In the genomic region with DNA sequence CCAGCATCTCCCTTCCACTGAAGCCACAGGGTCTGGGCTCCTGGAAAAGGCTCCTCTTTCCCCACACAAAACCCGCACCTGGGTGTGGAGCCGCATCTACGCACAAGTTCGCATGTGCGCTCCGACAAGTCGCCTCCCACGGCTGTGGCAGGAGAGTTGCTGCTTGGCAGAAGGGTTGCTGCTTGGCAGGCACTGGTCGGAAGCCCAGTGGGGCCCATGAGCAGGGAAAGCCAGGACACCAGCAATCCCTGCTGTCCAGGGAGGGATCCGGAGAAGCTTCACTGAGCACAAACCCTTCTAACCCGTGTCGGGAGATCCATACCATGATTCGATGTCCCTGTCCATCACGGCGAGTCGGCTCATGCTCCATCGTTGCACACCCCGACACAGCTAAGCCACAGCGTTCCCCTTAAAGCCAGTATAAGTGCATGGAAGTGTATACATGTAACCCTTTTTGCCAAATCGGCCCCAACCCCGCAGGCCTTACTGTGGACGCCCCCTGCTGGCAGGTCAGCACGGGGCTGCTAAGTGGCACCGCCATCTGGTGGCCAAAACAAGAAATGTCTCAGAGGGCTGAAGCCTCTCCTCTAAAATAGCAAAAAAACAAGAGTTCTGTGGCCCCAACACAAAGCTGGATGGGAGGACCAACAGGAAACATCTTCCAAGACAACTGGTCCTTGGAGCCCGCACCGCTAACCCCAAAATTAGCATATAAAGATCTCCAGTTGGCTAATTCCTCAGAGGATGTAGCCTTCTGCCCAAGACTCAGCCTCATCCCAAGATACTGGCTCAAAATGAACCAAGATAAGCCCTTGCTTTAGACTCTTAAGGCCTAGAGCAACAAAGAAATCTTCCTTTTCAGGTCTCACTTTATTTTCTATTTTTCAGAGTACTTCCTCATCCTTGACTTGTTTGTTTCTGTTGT, we compare ENCODE assay signal across 8 cellular contexts. TPM values are rescaled to one million over a fixed set of nuclear protein-coding genes. Genes with fewer than 3 reads are reported as not detected.
DNase-seq lines count a peak whose midpoint lies in the region; ATAC-seq and TF ChIP-seq lines count a peak whose summit lies in the region.

No MANE protein-coding gene starts in this region.

- DNase-seq in BJ (ENCODE audit: low read depth) (no peak), H7 (peak; percentile 93), NCI-H460 (ENCODE audit: extremely low read depth, low read depth) (peak; percentile 73), caudate nucleus (lab: John Stamatoyannopoulos, UW) (peak in 54 of 61 donors; percentile 7 to 79 (median 58)), left colon (peak in 1 of 2 donors; percentile 87)
- peak; percentile 83 to 87 for DNase-seq in activated CD4-positive, alpha-beta T cell treated with anti-CD3 and anti-CD28 coated beads for 24 hours (ENCODE audit: low read depth in 2 of 2)
- DNase-seq in stimulated activated CD4-positive, alpha-beta T cell treated with anti-CD3 and anti-CD28 coated beads, Interleukin-2, amount 100 ng/mL, for 48 hours = peak; percentile 91 to 93

- H3K36me3 ChIP-seq in BJ (ENCODE audit: control insufficient read depth, insufficient read depth, low read length) (no peaks in the 10 kb centered on the region), H7 (replicated peaks; ENCODE audit: control insufficient read depth, insufficient read depth, low read length) (peaks cover 4% of the 10 kb centered on the region)

- H3K27me3 ChIP-seq in BJ (ENCODE audit: control insufficient read depth, insufficient read depth, low read length) (peaks cover 6% of the 10 kb centered on the region; the same call in 1 of the 2 replicates), H7 (ENCODE audit: control insufficient read depth, insufficient read depth, low read length) (peaks cover 4% of the 10 kb centered on the region)

- H3K27ac ChIP-seq in caudate nucleus (ENCODE audit: low read depth, low read length) = no peak overlapping the region

- intact Hi-C loops in left colon (cut with DNase I, micrococcal nuclease) = loop anchor here (5.0 kb wide), 3 partner anchors 47 to 232 kb away; no protein-coding TSS in a partner anchor

- POLR2A ChIA-PET in BJ (lab: Charles Lee) = no interaction called here

- no peak overlapping the region for H3K4me3 ChIP-seq in BJ (ENCODE audit: low read depth, low read length)
- no peak overlapping the region for H3K4me3 ChIP-seq in H7 (ENCODE audit: insufficient read depth, low read depth, low read length)

- ATAC-seq in left colon (peak; percentile 56), GM21825 (IDR thresholded peaks at IDR 0.05; ENCODE audit: unreplicated experiment) (no peak)

- peak; percentile 100 for TF ChIP-seq CTCF in BJ (IDR thresholded peaks at IDR 0.05; ENCODE audit: insufficient read depth, low read depth, low read length)

- CTCF ChIA-PET in BJ (lab: Yijun Ruan, JAX) = interaction anchor here (0.6 to 14.9 kb wide), 62 partner anchors 9 to 486 kb away, joined by 3 to 494 read pairs (median 5); a partner anchor contains a TSS

RNA-seq across cellular contexts. Expression of a gene that starts 8.3 kb away (rescaled TPM):
- not detected in 2 replicates for polyA plus RNA-seq in BJ (2011; rRNA removed)
- not detected in 2 replicates for polyA minus RNA-seq in BJ (2011; rRNA and poly(A)+ RNA removed)
- 0.22 and 0.45 TPM in 2 replicates for total RNA-seq in H7 (2014; rRNA removed; shearing (Covaris generic))
- not detected in 2 replicates for total RNA-seq in NCI-H460 (2014; rRNA removed; shearing (Covaris generic))
- 2.0 TPM in 1 of 2 replicates, not detected in the other for polyA plus RNA-seq in NCI-H460 (2014; cell fraction: nucleus; rRNA removed)
- not detected for total RNA-seq in left colon

RNA-seq across cellular contexts. Expression of a gene that starts 33.1 kb away (rescaled TPM):
- polyA plus RNA-seq in BJ (2011; rRNA removed) = 0.22 and 0.47 TPM in 2 replicates
- polyA minus RNA-seq in BJ (2011; rRNA and poly(A)+ RNA removed) = 0.43 TPM in 1 of 2 replicates, not detected in the other
- 11.3 and 13.9 TPM in 2 replicates for total RNA-seq in H7 (2014; rRNA removed; shearing (Covaris generic))
- total RNA-seq in NCI-H460 (2014; rRNA removed; shearing (Covaris generic)) = 0.74 and 0.75 TPM in 2 replicates
- 5.5 and 5.6 TPM in 2 replicates for polyA plus RNA-seq in NCI-H460 (2014; cell fraction: nucleus; rRNA removed)
- total RNA-seq in left colon = 10 to 100 TPM in 1 of 2 donors, 1 to 10 TPM in 1; 6.0 to 11.2 TPM

RNA-seq across cellular contexts. Expression of a gene that starts 35.7 kb away (rescaled TPM):
- polyA plus RNA-seq in BJ (2011; rRNA removed) = not detected in 2 replicates
- not detected in 2 replicates for polyA minus RNA-seq in BJ (2011; rRNA and poly(A)+ RNA removed)
- total RNA-seq in H7 (2014; rRNA removed; shearing (Covaris generic)) = 4.9 and 8.4 TPM in 2 replicates
- total RNA-seq in NCI-H460 (2014; rRNA removed; shearing (Covaris generic)) = 1.6 TPM in 1 of 2 replicates, not detected in the other
- 0.16 and 1.8 TPM in 2 replicates for polyA plus RNA-seq in NCI-H460 (2014; cell fraction: nucleus; rRNA removed)
- 1 to 10 TPM; 2.5 to 3.2 TPM for total RNA-seq in left colon

RNA-seq across cellular contexts. Expression of a gene that starts 48.9 kb away (rescaled TPM):
- 7.3 and 12.8 TPM in 2 replicates for polyA plus RNA-seq in BJ (2011; rRNA removed)
- polyA minus RNA-seq in BJ (2011; rRNA and poly(A)+ RNA removed) = 3.8 and 6.3 TPM in 2 replicates
- total RNA-seq in H7 (2014; rRNA removed; shearing (Covaris generic)) = 15.2 and 15.8 TPM in 2 replicates
- total RNA-seq in NCI-H460 (2014; rRNA removed; shearing (Covaris generic)) = 15.9 and 16.6 TPM in 2 replicates
- 12.2 and 12.8 TPM in 2 replicates for polyA plus RNA-seq in NCI-H460 (2014; cell fraction: nucleus; rRNA removed)
- 10 to 100 TPM; 18.1 to 26.9 TPM for total RNA-seq in left colon
